1 cellular context compared by ENCODE assay signal in genomic region chr16:85141491-85142128, GRCh38.
A peak's percentile ranks its signal among the peaks of the same experiment; 100 is the strongest.
TF ChIP-seq lines count a peak whose summit lies in the region.

No MANE protein-coding gene starts in this region.

TF ChIP-seq in K562, 482 proteins besides CTCF, POLR2A, EP300 and RAD21 (continued from another document):
- no peak for TF ChIP-seq CHD7 (IDR thresholded peaks at IDR 0.05; ENCODE audit: low read depth, low read length)
- TF ChIP-seq, protein P1, sequence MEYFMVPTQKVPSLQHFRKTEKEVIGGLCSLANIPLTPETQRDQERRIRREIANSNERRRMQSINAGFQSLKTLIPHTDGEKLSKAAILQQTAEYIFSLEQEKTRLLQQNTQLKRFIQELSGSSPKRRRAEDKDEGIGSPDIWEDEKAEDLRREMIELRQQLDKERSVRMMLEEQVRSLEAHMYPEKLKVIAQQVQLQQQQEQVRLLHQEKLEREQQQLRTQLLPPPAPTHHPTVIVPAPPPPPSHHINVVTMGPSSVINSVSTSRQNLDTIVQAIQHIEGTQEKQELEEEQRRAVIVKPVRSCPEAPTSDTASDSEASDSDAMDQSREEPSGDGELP (CRISPR knock-in tag; IDR thresholded peaks at IDR 0.05; ENCODE audit: borderline replicate concordance), result peak; percentile 39; the same call in 1 of the 2 replicates
- peak; percentile 60; the same call in 1 of the 2 replicates for TF ChIP-seq EHMT2 (IDR thresholded peaks at IDR 0.05)
- TF ChIP-seq, protein P2, sequence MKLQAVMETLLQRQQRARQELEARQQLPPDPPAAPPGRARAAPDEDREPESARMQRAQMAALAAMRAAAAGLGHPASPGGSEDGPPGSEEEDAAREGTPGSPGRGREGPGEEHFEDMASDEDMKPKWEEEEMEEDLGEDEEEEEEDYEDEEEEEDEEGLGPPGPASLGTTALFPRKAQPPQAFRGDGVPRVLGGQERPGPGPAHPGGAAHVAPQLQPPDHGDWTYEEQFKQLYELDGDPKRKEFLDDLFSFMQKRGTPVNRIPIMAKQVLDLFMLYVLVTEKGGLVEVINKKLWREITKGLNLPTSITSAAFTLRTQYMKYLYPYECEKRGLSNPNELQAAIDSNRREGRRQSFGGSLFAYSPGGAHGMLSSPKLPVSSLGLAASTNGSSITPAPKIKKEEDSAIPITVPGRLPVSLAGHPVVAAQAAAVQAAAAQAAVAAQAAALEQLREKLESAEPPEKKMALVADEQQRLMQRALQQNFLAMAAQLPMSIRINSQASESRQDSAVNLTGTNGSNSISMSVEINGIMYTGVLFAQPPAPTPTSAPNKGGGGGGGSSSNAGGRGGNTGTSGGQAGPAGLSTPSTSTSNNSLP (IDR thresholded peaks at IDR 0.05; ENCODE audit: borderline replicate concordance, low read depth, low read length), result no peak
- peak; percentile 43; the same call in 1 of the 2 replicates for TF ChIP-seq ZNF224 (CRISPR knock-in tag; IDR thresholded peaks at IDR 0.05)
- TF ChIP-seq PRDM10 (IDR thresholded peaks at IDR 0.05; ENCODE audit: partially characterized antibody), result peak; percentile 69
- TF ChIP-seq PBX2 (CRISPR knock-in tag; IDR thresholded peaks at IDR 0.05; ENCODE audit: low read depth), result no peak
- TF ChIP-seq PBX2 (tag; conservative IDR thresholded peaks at IDR 0.05; ENCODE audit: low read depth), result peak; percentile 90
- no peak for TF ChIP-seq SIN3B (IDR thresholded peaks at IDR 0.05; ENCODE audit: low read depth)
- TF ChIP-seq VEZF1 (CRISPR knock-in tag; IDR thresholded peaks at IDR 0.05), result peak; percentile 43; the same call in 1 of the 2 replicates
- no peak for TF ChIP-seq CREB1 (IDR thresholded peaks at IDR 0.05)
- TF ChIP-seq CREB1 (CRISPR knock-in tag; IDR thresholded peaks at IDR 0.05), result 0 out of 2 replicates have a peak, but pooled peaks have one; percentile 17
- TF ChIP-seq CBFA2T3 (IDR thresholded peaks at IDR 0.05), result peak; percentile 41; the same call in 1 of the 2 replicates
- peak in 1 of 2 experiments; percentile 64; a peak in 2 of 4 replicates for TF ChIP-seq RCOR1 (IDR thresholded peaks at IDR 0.05; ENCODE audit: borderline replicate concordance in 1 of 2, low read depth in 2 of 2, low read length in 2 of 2)
- TF ChIP-seq, protein P3, sequence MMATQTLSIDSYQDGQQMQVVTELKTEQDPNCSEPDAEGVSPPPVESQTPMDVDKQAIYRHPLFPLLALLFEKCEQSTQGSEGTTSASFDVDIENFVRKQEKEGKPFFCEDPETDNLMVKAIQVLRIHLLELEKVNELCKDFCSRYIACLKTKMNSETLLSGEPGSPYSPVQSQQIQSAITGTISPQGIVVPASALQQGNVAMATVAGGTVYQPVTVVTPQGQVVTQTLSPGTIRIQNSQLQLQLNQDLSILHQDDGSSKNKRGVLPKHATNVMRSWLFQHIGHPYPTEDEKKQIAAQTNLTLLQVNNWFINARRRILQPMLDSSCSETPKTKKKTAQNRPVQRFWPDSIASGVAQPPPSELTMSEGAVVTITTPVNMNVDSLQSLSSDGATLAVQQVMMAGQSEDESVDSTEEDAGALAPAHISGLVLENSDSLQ (IDR thresholded peaks at IDR 0.05), result peak; percentile 94
- 0 out of 2 replicates have a peak, but pooled peaks have one; percentile 26 for TF ChIP-seq GABPB1 (CRISPR knock-in tag; IDR thresholded peaks at IDR 0.05)
- no peak for TF ChIP-seq ATF1 (CRISPR knock-in tag; IDR thresholded peaks at IDR 0.05)
- 0 out of 2 replicates have a peak, but pooled peaks have one; percentile 12 for TF ChIP-seq ATF1 (tag; IDR thresholded peaks at IDR 0.05)
- TF ChIP-seq DDX20 (tag; IDR thresholded peaks at IDR 0.05; ENCODE audit: low read depth), result no peak
- peak; percentile 95 for TF ChIP-seq MEIS2 (IDR thresholded peaks at IDR 0.05; ENCODE audit: partially characterized antibody)
